Comparison of ENCODE assay signal across 31 cellular contexts in the genomic region with DNA sequence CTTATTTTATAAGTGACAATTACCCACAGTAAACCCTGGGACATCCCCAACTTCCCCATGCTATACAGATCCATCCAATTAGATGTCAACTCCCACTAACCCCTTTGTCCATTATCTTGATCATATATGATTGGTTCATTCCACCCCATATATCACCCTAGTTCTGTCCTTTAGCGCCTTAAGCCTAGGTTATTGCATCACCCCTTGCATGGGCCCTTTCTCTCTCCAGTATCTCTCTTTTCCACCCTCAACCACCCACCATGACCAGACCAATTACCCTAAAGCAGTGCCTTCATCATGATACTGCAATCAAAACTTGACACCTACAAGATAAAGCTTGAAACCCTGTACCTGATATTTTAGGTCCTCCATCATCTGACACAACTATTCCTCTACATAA.
"Had no signal": no experiment of that assay in that cellular context is flagged by ENCODE, and none has a peak within 500 bp of the region (broad histone marks: within the 10 kb centered on the region; RNA-seq: fewer than 3 reads in every experiment).

No MANE protein-coding gene starts in this region.

- H3K27me3 ChIP-seq: ascending aorta, cardiac muscle cell had no signal

- DNase-seq: activated B cell treated with CpG ODN at 0.5 μM for 24 hours; activated CD4-positive, alpha-beta memory T cell treated with anti-CD3 and anti-CD28 coated beads for 36 hours; activated CD4-positive, alpha-beta T cell treated with anti-CD3 and anti-CD28 coated beads for 4 hours; activated CD4-positive, alpha-beta T cell treated with anti-CD3 and anti-CD28 coated beads, Interleukin-2, amount 10 ng/mL, durations not matched to agents 24 days and 14 days; activated CD4-positive, alpha-beta T cell treated with anti-CD3 and anti-CD28 coated beads, Interleukin-2, amount 50 U/mL, for 1 hour; activated CD4-positive, alpha-beta T cell treated with anti-CD3 and anti-CD28 coated beads, Interleukin-2, amount 50 U/mL, for 4 hours; activated CD4-positive, CD25-positive, alpha-beta regulatory T cell treated with anti-CD3 and anti-CD28 coated beads, Interleukin-2, amount 50 U/mL, for 72 hours; activated CD8-positive, alpha-beta memory T cell treated with anti-CD3 and anti-CD28 coated beads, Interleukin-2, amount 50 U/mL, for 4 hours; activated CD8-positive, alpha-beta T cell treated with anti-CD3 and anti-CD28 coated beads for 36 hours; activated gamma-delta T cell; activated naive CD4-positive, alpha-beta T cell treated with anti-CD3 and anti-CD28 coated beads, Interleukin-2, amount 10 ng/mL, durations not matched to agents 7 days and 5 days; activated naive CD4-positive, alpha-beta T cell treated with Interleukin-2 at 50 U/mL for 16 hours; activated naive CD8-positive, alpha-beta T cell treated with anti-CD3 and anti-CD28 coated beads, Interleukin-2, amount 10 ng/mL, durations not matched to agents 7 days and 5 days; activated naive CD8-positive, alpha-beta T cell treated with anti-CD3 and anti-CD28 coated beads, Interleukin-2, amount 50 U/mL, for 24 hours; activated T-cell treated with anti-CD3 and anti-CD28 coated beads for 4 hours; activated T-cell treated with anti-CD3 and anti-CD28 coated beads, Interleukin-2, amount 50 U/mL, for 1 hour; activated T-cell treated with anti-CD3 and anti-CD28 coated beads, Interleukin-2, amount 50 U/mL, for 4 hours; activated T-cell treated with anti-CD3 and anti-CD28 coated beads, Interleukin-2, amount 50 U/mL, for 72 hours; amygdala; anterior cingulate cortex; caudate nucleus; cerebellar nuclear complex; T-helper 1 cell; T-helper 2 cell; T-helper 9 cell had no signal

- FAIRE-seq: bronchial epithelial cell, TTC549 had no signal

- H3K4me1 ChIP-seq: ascending aorta had no signal

- H3K36me3 ChIP-seq: ascending aorta, cardiac muscle cell had no signal

- H3K4me3 ChIP-seq: ascending aorta, cardiac muscle cell had no signal

- H3K9me3 ChIP-seq: ascending aorta had no signal

- H3K27ac ChIP-seq: ascending aorta, cardiac muscle cell, VCaP had no signal

- ATAC-seq: activated CD8-positive, alpha-beta T cell treated with anti-CD3 and anti-CD28 coated beads for 36 hours; activated naive CD8-positive, alpha-beta T cell treated with anti-CD3 and anti-CD28 coated beads, Interleukin-2, amount 50 U/mL, for 24 hours; activated T-cell treated with anti-CD3 and anti-CD28 coated beads, Interleukin-2, amount 50 U/mL, for 4 hours; activated T-cell treated with anti-CD3 and anti-CD28 coated beads, Interleukin-2, amount 50 U/mL, for 72 hours; activated T-helper 17 cell treated with anti-CD3 and anti-CD28 coated beads, Interleukin-2, amount 50 U/mL, for 72 hours had no signal
